In the genomic region with DNA sequence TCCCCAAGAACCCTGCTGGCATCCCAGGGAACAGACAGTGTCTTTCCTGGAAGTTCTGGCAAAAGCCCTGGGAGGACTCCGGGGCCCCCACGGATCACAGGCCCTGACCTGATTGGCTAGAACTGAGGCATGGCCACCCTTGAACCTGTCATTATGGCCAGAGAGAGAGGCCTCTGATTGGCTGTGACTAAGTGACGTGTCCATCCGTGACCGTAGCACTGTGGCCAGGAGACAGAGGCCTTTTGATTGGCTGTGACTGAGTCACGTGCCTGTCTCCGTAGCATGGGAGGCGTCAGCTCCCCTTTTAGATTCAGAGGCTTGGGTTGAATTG, we compare ENCODE assay signal across 17 cellular contexts.
DNase-seq lines count a peak whose midpoint lies in the region; ATAC-seq, FAIRE-seq and TF ChIP-seq lines count a peak whose summit lies in the region.
"Had no signal": no experiment of that assay in that cellular context is flagged by ENCODE, and none has a peak within 500 bp of the region (broad histone marks: within the 10 kb centered on the region; RNA-seq: fewer than 3 reads in every experiment).

No MANE protein-coding gene starts in this region.

- intact Hi-C loops in K562 (cut with micrococcal nuclease) (no loop called here), left ventricle myocardium superior (cut with micrococcal nuclease) (no loop called here), posterior cingulate gyrus (cut with DNase I) (no loop called here)

- TF ChIP-seq CTCF in K562 (IDR thresholded peaks at IDR 0.05 in 2 of 3, conservative IDR thresholded peaks at IDR 0.05 in 1 of 3; ENCODE audit: insufficient read depth in 2 of 3, low read depth in 1 of 3, low read length in 3 of 3) = no peak

- 5% methylated on average over 7 of the region's 8 CpGs for WGBS in K562 (ENCODE audit: insufficient coverage, low coverage, missing lambda C conversion rate)

- H3K36me3 ChIP-seq in ACC112 (ENCODE audit: insufficient read depth, low read length) (no peaks in the 10 kb centered on the region), K562 (ENCODE audit: control insufficient read depth, insufficient read depth, low read length) (no peaks in the 10 kb centered on the region)

- no peaks in the 10 kb centered on the region for H3K9me3 ChIP-seq in K562 (replicated peaks; ENCODE audit: control insufficient read depth, insufficient read depth, low read depth, low read length)

- TF ChIP-seq RAD21 in K562 (CRISPR knock-in tag; conservative IDR thresholded peaks at IDR 0.05 in 1 of 2, IDR thresholded peaks at IDR 0.05 in 1 of 2) = no peak

- no peak overlapping the region for H3K27ac ChIP-seq in ACC112 (ENCODE audit: low read depth, low read length)
- H3K27ac ChIP-seq in K562 (ENCODE audit: extremely low read depth, low read depth, low read length) = no peak overlapping the region

- H3K4me3 ChIP-seq in ACC112 (ENCODE audit: low read depth, low read length) (peak overlapping the region; percentile 51), K562 (no peak overlapping the region)
- H3K4me3 ChIP-seq: GM12878, smooth muscle cell had no signal

- CTCF ChIA-PET in K562 (lab: Yijun Ruan, JAX; ENCODE audit: low intra/inter-chr PET ratio) = no interaction called here

- POLR2A ChIA-PET in K562 (lab: Yijun Ruan, JAX) = no interaction called here

- H3K27me3 ChIP-seq in ACC112 (ENCODE audit: insufficient read depth, low read length) (no peaks in the 10 kb centered on the region), K562 (ENCODE audit: control insufficient read depth in 2 of 2, insufficient read depth in 2 of 2, low read length in 2 of 2) (peaks cover 2 to 23% of the 10 kb centered on the region in 2 experiments; a peak in 3 of 5 replicates)

- TF ChIP-seq EP300 in K562 (IDR thresholded peaks at IDR 0.05; ENCODE audit: low read length) = no peak

- no TSS peak for BruUV-seq in K562 (replicated peaks; lab: Mats Ljungman, UMichigan)

- H3K9ac ChIP-seq in K562 (ENCODE audit: insufficient read depth in 1 of 2, low read depth in 2 of 2, low read length in 2 of 2) = no peak overlapping the region

- no peak overlapping the region for H2AFZ ChIP-seq in ACC112 (ENCODE audit: low read length, unreplicated experiment)
- peak overlapping the region; percentile 33; the same call in 1 of the 2 replicates for H2AFZ ChIP-seq in K562 (ENCODE audit: low read depth, low read length)

- no peak for FAIRE-seq in K562 (lab: Jason Lieb, UNC)
- FAIRE-seq: colon, GM12878, H54, keratinocyte had no signal

- in situ Hi-C loops in K562 (cut with MboI) (no loop called here), KBM-7 (cut with MboI; ENCODE audit: low pct_unique_long_range_greater_than_20kb, low sequenced_read_pairs) (no loop called here)

- DNase-seq in K562 (ENCODE audit: extremely low read depth in 1 of 4, low spot score in 3 of 4) = peak; percentile 36 to 76 (median 65)
- DNase-seq in left ventricle myocardium superior = no peak
- peak; percentile 37 to 95 (median 74) for DNase-seq in posterior cingulate gyrus
- no peak for DNase-seq in KBM-7
- DNase-seq in amniotic stem cell (lab: John Stamatoyannopoulos, UW) = no peak
- no peak for DNase-seq in mucosa of gallbladder (ENCODE audit: low spot score)
- DNase-seq: Karpas-422, NCI-H146 had no signal

- peak overlapping the region; percentile 38; the same call in 1 of the 2 replicates for H3K4me2 ChIP-seq in K562 (ENCODE audit: insufficient read depth, low read length)
- H3K4me2 ChIP-seq: smooth muscle cell had no signal

- no peaks in the 10 kb centered on the region for H3K9me1 ChIP-seq in K562 (ENCODE audit: control insufficient read depth, insufficient read depth, low read length)

- no peaks in the 10 kb centered on the region for H3K4me1 ChIP-seq in ACC112 (ENCODE audit: control insufficient read depth, insufficient read depth, low read length, unreplicated experiment)
- H3K4me1 ChIP-seq in K562 (replicated peaks in 1 of 2; ENCODE audit: control insufficient read depth in 2 of 2, insufficient read depth in 2 of 2, low read length in 2 of 2) = peaks cover 0 to 4% of the 10 kb centered on the region in 2 experiments; a peak in 2 of 5 replicates

- H4K20me1 ChIP-seq in K562 (replicated peaks; ENCODE audit: control insufficient read depth, insufficient read depth, low read length) = no peaks in the 10 kb centered on the region

- H3K79me2 ChIP-seq in ACC112 (ENCODE audit: control insufficient read depth, insufficient read depth, low read length, unreplicated experiment) = no peaks in the 10 kb centered on the region
- H3K79me2 ChIP-seq in K562 (ENCODE audit: control insufficient read depth, insufficient read depth, low read length) = no peaks in the 10 kb centered on the region

- no peak for TF ChIP-seq POLR2A in K562 (conservative IDR thresholded peaks at IDR 0.05)

- peak; percentile 88 for ATAC-seq in K562
- ATAC-seq in left ventricle myocardium superior = peak; percentile 30
- ATAC-seq in GM21786 (IDR thresholded peaks at IDR 0.05; ENCODE audit: unreplicated experiment) = no peak
- ATAC-seq: activated T-helper 17 cell treated with anti-CD3 and anti-CD28 coated beads, Interleukin-2, amount 50 U/mL, for 72 hours; GM12878; stimulated activated effector memory CD8-positive, alpha-beta T cell treated with anti-CD3 and anti-CD28 coated beads, Interleukin-12 subunit alpha, Interleukin-12 subunit beta, amount 100 ng/mL, for 72 hours had no signal

TF ChIP-seq in K562, 482 proteins besides CTCF, POLR2A, EP300 and RAD21 (continues in another document):
- peak; percentile 49; the same call in 1 of the 2 replicates for TF ChIP-seq ZNF24 (IDR thresholded peaks at IDR 0.05)
- no peak for TF ChIP-seq DPF2 (IDR thresholded peaks at IDR 0.05)
- peak; percentile 46 for TF ChIP-seq BHLHE40 (IDR thresholded peaks at IDR 0.05; ENCODE audit: low read length)
- TF ChIP-seq, protein P1, sequence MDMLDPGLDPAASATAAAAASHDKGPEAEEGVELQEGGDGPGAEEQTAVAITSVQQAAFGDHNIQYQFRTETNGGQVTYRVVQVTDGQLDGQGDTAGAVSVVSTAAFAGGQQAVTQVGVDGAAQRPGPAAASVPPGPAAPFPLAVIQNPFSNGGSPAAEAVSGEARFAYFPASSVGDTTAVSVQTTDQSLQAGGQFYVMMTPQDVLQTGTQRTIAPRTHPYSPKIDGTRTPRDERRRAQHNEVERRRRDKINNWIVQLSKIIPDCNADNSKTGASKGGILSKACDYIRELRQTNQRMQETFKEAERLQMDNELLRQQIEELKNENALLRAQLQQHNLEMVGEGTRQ (CRISPR knock-in tag; IDR thresholded peaks at IDR 0.05) = peak; percentile 90
- TF ChIP-seq SREBF1 (IDR thresholded peaks at IDR 0.05; ENCODE audit: borderline replicate concordance, low read depth, low read length) = no peak
- TF ChIP-seq, protein P2, sequence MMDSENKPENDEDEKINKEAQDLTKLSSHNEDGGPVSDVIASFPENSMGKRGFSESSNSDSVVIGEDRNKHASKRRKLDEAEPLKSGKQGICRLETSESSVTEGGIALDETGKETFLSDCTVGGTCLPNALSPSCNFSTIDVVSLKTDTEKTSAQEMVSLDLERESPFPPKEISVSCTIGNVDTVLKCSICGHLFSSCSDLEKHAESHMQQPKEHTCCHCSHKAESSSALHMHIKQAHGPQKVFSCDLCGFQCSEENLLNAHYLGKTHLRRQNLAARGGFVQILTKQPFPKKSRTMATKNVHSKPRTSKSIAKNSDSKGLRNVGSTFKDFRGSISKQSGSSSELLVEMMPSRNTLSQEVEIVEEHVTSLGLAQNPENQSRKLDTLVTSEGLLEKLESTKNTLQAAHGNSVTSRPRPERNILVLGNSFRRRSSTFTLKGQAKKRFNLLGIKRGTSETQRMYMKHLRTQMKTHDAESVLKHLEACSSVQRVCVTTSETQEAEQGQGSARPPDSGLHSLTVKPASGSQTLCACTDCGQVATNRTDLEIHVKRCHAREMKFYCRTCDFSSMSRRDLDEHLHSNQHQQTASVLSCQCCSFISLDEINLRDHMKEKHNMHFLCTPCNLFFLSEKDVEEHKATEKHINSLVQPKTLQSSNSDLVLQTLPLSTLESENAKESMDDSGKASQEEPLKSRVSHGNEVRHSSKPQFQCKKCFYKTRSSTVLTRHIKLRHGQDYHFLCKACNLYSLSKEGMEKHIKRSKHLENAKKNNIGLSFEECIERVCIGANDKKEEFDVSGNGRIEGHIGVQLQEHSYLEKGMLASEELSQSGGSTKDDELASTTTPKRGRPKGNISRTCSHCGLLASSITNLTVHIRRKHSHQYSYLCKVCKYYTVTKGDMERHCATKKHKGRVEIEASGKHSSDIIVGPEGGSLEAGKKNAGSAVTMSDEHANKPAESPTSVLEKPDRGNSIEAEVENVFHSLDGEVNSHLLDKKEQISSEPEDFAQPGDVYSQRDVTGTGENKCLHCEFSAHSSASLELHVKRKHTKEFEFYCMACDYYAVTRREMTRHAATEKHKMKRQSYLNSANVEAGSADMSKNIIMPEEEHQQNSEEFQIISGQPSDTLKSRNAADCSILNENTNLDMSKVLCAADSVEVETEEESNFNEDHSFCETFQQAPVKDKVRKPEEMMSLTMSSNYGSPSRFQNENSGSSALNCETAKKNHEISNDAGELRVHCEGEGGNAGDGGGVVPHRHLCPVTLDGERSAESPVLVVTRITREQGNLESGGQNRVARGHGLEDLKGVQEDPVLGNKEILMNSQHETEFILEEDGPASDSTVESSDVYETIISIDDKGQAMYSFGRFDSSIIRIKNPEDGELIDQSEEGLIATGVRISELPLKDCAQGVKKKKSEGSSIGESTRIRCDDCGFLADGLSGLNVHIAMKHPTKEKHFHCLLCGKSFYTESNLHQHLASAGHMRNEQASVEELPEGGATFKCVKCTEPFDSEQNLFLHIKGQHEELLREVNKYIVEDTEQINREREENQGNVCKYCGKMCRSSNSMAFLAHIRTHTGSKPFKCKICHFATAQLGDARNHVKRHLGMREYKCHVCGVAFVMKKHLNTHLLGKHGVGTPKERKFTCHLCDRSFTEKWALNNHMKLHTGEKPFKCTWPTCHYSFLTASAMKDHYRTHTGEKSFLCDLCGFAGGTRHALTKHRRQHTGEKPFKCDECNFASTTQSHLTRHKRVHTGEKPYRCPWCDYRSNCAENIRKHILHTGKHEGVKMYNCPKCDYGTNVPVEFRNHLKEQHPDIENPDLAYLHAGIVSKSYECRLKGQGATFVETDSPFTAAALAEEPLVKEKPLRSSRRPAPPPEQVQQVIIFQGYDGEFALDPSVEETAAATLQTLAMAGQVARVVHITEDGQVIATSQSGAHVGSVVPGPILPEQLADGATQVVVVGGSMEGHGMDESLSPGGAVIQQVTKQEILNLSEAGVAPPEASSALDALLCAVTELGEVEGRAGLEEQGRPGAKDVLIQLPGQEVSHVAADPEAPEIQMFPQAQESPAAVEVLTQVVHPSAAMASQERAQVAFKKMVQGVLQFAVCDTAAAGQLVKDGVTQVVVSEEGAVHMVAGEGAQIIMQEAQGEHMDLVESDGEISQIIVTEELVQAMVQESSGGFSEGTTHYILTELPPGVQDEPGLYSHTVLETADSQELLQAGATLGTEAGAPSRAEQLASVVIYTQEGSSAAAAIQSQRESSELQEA (IDR thresholded peaks at IDR 0.05; ENCODE audit: low read depth) = no peak
- TF ChIP-seq GTF2E2 (tag; IDR thresholded peaks at IDR 0.05) = no peak
- TF ChIP-seq ZC3H11A (IDR thresholded peaks at IDR 0.05; ENCODE audit: low read depth, low read length) = no peak
- TF ChIP-seq ATF1 (CRISPR knock-in tag; IDR thresholded peaks at IDR 0.05) = no peak
- peak; percentile 49 for TF ChIP-seq ATF1 (tag; IDR thresholded peaks at IDR 0.05)

Comparison
In these comparisons a context has a peak if more than half of its experiments do, and no peak if none do; other contexts are left out.
1. DNase-seq: peak in K562 (4 of 4) and posterior cingulate gyrus (10 of 10); none in left ventricle myocardium superior (single experiment), KBM-7 (single experiment), amniotic stem cell (single experiment) and mucosa of gallbladder (single experiment).